Comparison of ENCODE assay signal across 27 cellular contexts in genomic region chr3:138297059-138297607, GRCh38. TPM values are rescaled to one million over a fixed set of nuclear protein-coding genes. Genes with fewer than 3 reads are reported as not detected.
DNase-seq lines count a peak whose midpoint lies in the region; ATAC-seq and TF ChIP-seq lines count a peak whose summit lies in the region.
"Had no signal": no experiment of that assay in that cellular context is flagged by ENCODE, and none has a peak within 500 bp of the region (broad histone marks: within the 10 kb centered on the region; RNA-seq: fewer than 3 reads in every experiment).

No MANE protein-coding gene starts in this region.

- no peaks in the 10 kb centered on the region for H3K27me3 Mint-ChIP-seq in activated naive CD4-positive, alpha-beta T cell treated with anti-CD3 and anti-CD28 coated beads, Interleukin-2, amount 50 U/mL, for 24 hours
- no peaks in the 10 kb centered on the region for H3K27me3 Mint-ChIP-seq in activated naive CD4-positive, alpha-beta T cell treated with anti-CD3 and anti-CD28 coated beads, Interleukin-2, amount 10 ng/mL, durations not matched to agents 7 days and 5 days
- no peaks in the 10 kb centered on the region for H3K27me3 Mint-ChIP-seq in activated T-helper 17 cell treated with anti-CD3 and anti-CD28 coated beads, Interleukin-2, amount 50 U/mL, for 72 hours
- H3K27me3 Mint-ChIP-seq in stimulated activated naive B cell treated with anti-CD40 and anti-IgM and Interleukin-4, amounts not matched to agents 10 μg/mL and 1 μg/mL and 100 μg/mL, for 72 hours: no peaks in the 10 kb centered on the region
- H3K27me3 Mint-ChIP-seq: CD4-positive, CD25-positive, alpha-beta regulatory T cell; naive B cell had no signal

- peak overlapping the region; percentile 63 for H3K27ac Mint-ChIP-seq in activated naive CD4-positive, alpha-beta T cell treated with anti-CD3 and anti-CD28 coated beads, Interleukin-2, amount 50 U/mL, for 24 hours
- no peak overlapping the region for H3K27ac Mint-ChIP-seq in activated naive CD4-positive, alpha-beta T cell treated with anti-CD3 and anti-CD28 coated beads, Interleukin-2, amount 10 ng/mL, durations not matched to agents 7 days and 5 days
- peak overlapping the region; percentile 95 for H3K27ac Mint-ChIP-seq in activated T-helper 17 cell treated with anti-CD3 and anti-CD28 coated beads, Interleukin-2, amount 50 U/mL, for 72 hours
- H3K27ac Mint-ChIP-seq in stimulated activated naive B cell treated with anti-CD40 and anti-IgM and Interleukin-4, amounts not matched to agents 10 μg/mL and 1 μg/mL and 100 μg/mL, for 72 hours: peak overlapping the region; percentile 67
- H3K27ac Mint-ChIP-seq: CD4-positive, CD25-positive, alpha-beta regulatory T cell had no signal

- no peaks in the 10 kb centered on the region for H3K9me3 Mint-ChIP-seq in activated naive CD4-positive, alpha-beta T cell treated with anti-CD3 and anti-CD28 coated beads, Interleukin-2, amount 50 U/mL, for 24 hours
- no peaks in the 10 kb centered on the region for H3K9me3 Mint-ChIP-seq in activated naive CD4-positive, alpha-beta T cell treated with anti-CD3 and anti-CD28 coated beads, Interleukin-2, amount 10 ng/mL, durations not matched to agents 7 days and 5 days
- no peaks in the 10 kb centered on the region for H3K9me3 Mint-ChIP-seq in activated T-helper 17 cell treated with anti-CD3 and anti-CD28 coated beads, Interleukin-2, amount 50 U/mL, for 72 hours
- H3K9me3 Mint-ChIP-seq in stimulated activated naive B cell treated with anti-CD40 and anti-IgM and Interleukin-4, amounts not matched to agents 10 μg/mL and 1 μg/mL and 100 μg/mL, for 72 hours: no peaks in the 10 kb centered on the region
- H3K9me3 Mint-ChIP-seq: CD4-positive, CD25-positive, alpha-beta regulatory T cell; naive B cell had no signal

- TF ChIP-seq CTCF in omental fat pad (IDR thresholded peaks at IDR 0.05): no peak

- no peak for DNase-seq in activated naive CD4-positive, alpha-beta T cell treated with anti-CD3 and anti-CD28 coated beads, Interleukin-2, amount 10 ng/mL, durations not matched to agents 7 days and 5 days
- no peak for DNase-seq in stimulated activated naive B cell treated with anti-CD40 and anti-IgM and Interleukin-4, amounts not matched to agents 10 μg/mL and 1 μg/mL and 100 μg/mL, for 72 hours
- DNase-seq in stimulated activated naive CD4-positive, alpha-beta T cell treated with Interleukin-2 at 50 U/mL for 16 hours (lab: John Stamatoyannopoulos, UW): no peak
- DNase-seq in omental fat pad (ENCODE audit: low spot score) (no peak), NAMALWA (ENCODE audit: low spot score) (no peak)
- DNase-seq: activated CD4-positive, alpha-beta T cell treated with anti-CD3 and anti-CD28 coated beads, Interleukin-2, amount 50 U/mL, for 4 hours; amygdala; colonic mucosa; esophagus squamous epithelium; gastrocnemius medialis; GF-D8; left ventricle myocardium inferior; naive B cell; NCI-H1092; NCI-H187; NCI-H526 treated with DMSO at 0.1 percent for 48 hours; ovary; SJCRH30; stimulated activated CD4-positive, alpha-beta T cell treated with anti-CD3 and anti-CD28 coated beads, Interleukin-12 subunit alpha, Interleukin-12 subunit beta, amount 100 ng/mL, for 4 hours; substantia nigra; upper lobe of left lung had no signal

- CTCF ChIA-PET in activated naive CD4-positive, alpha-beta T cell treated with anti-CD3 and anti-CD28 coated beads, Interleukin-2, amount 10 ng/mL, durations not matched to agents 7 days and 5 days (lab: Charles Lee): interaction anchor here (0.6 kb wide), 1 partner anchor 252 kb away, joined by 3 read pairs; no protein-coding TSS in a partner anchor

- H3K36me3 Mint-ChIP-seq in activated naive CD4-positive, alpha-beta T cell treated with anti-CD3 and anti-CD28 coated beads, Interleukin-2, amount 50 U/mL, for 24 hours: peaks cover 10% of the 10 kb centered on the region
- H3K36me3 Mint-ChIP-seq in activated naive CD4-positive, alpha-beta T cell treated with anti-CD3 and anti-CD28 coated beads, Interleukin-2, amount 10 ng/mL, durations not matched to agents 7 days and 5 days: peaks cover 41% of the 10 kb centered on the region
- peaks cover 75% of the 10 kb centered on the region for H3K36me3 Mint-ChIP-seq in activated T-helper 17 cell treated with anti-CD3 and anti-CD28 coated beads, Interleukin-2, amount 50 U/mL, for 72 hours (ENCODE audit: low read depth)
- H3K36me3 Mint-ChIP-seq in stimulated activated naive B cell treated with anti-CD40 and anti-IgM and Interleukin-4, amounts not matched to agents 10 μg/mL and 1 μg/mL and 100 μg/mL, for 72 hours: peaks cover 30 to 47% of the 10 kb centered on the region in 2 donors

- H3K4me3 Mint-ChIP-seq in activated naive CD4-positive, alpha-beta T cell treated with anti-CD3 and anti-CD28 coated beads, Interleukin-2, amount 50 U/mL, for 24 hours: no peak overlapping the region
- H3K4me3 Mint-ChIP-seq in activated naive CD4-positive, alpha-beta T cell treated with anti-CD3 and anti-CD28 coated beads, Interleukin-2, amount 10 ng/mL, durations not matched to agents 7 days and 5 days: no peak overlapping the region
- H3K4me3 Mint-ChIP-seq in activated T-helper 17 cell treated with anti-CD3 and anti-CD28 coated beads, Interleukin-2, amount 50 U/mL, for 72 hours: peak overlapping the region; percentile 76
- no peak overlapping the region for H3K4me3 Mint-ChIP-seq in stimulated activated naive B cell treated with anti-CD40 and anti-IgM and Interleukin-4, amounts not matched to agents 10 μg/mL and 1 μg/mL and 100 μg/mL, for 72 hours
- H3K4me3 Mint-ChIP-seq: CD4-positive, CD25-positive, alpha-beta regulatory T cell; naive B cell had no signal

- ATAC-seq in HG02852 (IDR thresholded peaks at IDR 0.05; ENCODE audit: unreplicated experiment) (peak; percentile 22), omental fat pad (ENCODE audit: low FRiP score) (no peak)
- peak; percentile 71 for ATAC-seq in activated T-helper 17 cell treated with anti-CD3 and anti-CD28 coated beads, Interleukin-2, amount 50 U/mL, for 72 hours (replicated peaks)
- peak in 1 of 2 donors; percentile 49 for ATAC-seq in stimulated activated naive B cell treated with anti-CD40 and anti-IgM and Interleukin-4, amounts not matched to agents 10 μg/mL and 1 μg/mL and 100 μg/mL, for 72 hours (replicated peaks)
- ATAC-seq: gastrocnemius medialis, HepG2 had no signal

- peaks cover 8% of the 10 kb centered on the region for H3K4me1 Mint-ChIP-seq in activated naive CD4-positive, alpha-beta T cell treated with anti-CD3 and anti-CD28 coated beads, Interleukin-2, amount 50 U/mL, for 24 hours
- H3K4me1 Mint-ChIP-seq in activated naive CD4-positive, alpha-beta T cell treated with anti-CD3 and anti-CD28 coated beads, Interleukin-2, amount 10 ng/mL, durations not matched to agents 7 days and 5 days: peaks cover 14% of the 10 kb centered on the region
- peaks cover 30% of the 10 kb centered on the region for H3K4me1 Mint-ChIP-seq in activated T-helper 17 cell treated with anti-CD3 and anti-CD28 coated beads, Interleukin-2, amount 50 U/mL, for 72 hours
- H3K4me1 Mint-ChIP-seq in stimulated activated naive B cell treated with anti-CD40 and anti-IgM and Interleukin-4, amounts not matched to agents 10 μg/mL and 1 μg/mL and 100 μg/mL, for 72 hours: peaks cover 0 to 2% of the 10 kb centered on the region in 2 donors

RNA-seq across cellular contexts. Expression of gene NME9, which starts 32.5 kb away (rescaled TPM):
- 1 to 10 TPM; 1.6 to 6.8 TPM for total RNA-seq in activated T-helper 17 cell treated with anti-CD3 and anti-CD28 coated beads, Interleukin-2, amount 50 U/mL, for 72 hours
- total RNA-seq in omental fat pad: under 1 TPM in 1 of 4 donors, not detected in 3; 0.48 TPM
- total RNA-seq: CD4-positive, CD25-positive, alpha-beta regulatory T cell; colonic mucosa; HepG2; left ventricle myocardium inferior; mesenteric fat pad had no signal

RNA-seq across cellular contexts. Expression of gene MRAS, which starts 51.2 kb away (rescaled TPM):
- under 1 TPM; 0.37 to 0.67 TPM for total RNA-seq in activated T-helper 17 cell treated with anti-CD3 and anti-CD28 coated beads, Interleukin-2, amount 50 U/mL, for 72 hours
- 100 to 1,000 TPM in 3 of 4 donors, 10 to 100 TPM in 1; 63.1 to 210 (median 106) TPM for total RNA-seq in omental fat pad
- total RNA-seq: CD4-positive, CD25-positive, alpha-beta regulatory T cell had no signal

Comparison
In these comparisons a context has a peak if more than half of its experiments do, and no peak if none do; other contexts are left out.
1. RNA of gene MRAS, which starts 51.2 kb away (total RNA-seq): 63.1 to 210 TPM in omental fat pad; 0.37 to 0.67 TPM in activated T-helper 17 cell treated with anti-CD3 and anti-CD28 coated beads, Interleukin-2, amount 50 U/mL, for 72 hours; every median in the first group is over 10 times any median in the second.